1 cellular context compared by ENCODE assay signal in the genomic region with DNA sequence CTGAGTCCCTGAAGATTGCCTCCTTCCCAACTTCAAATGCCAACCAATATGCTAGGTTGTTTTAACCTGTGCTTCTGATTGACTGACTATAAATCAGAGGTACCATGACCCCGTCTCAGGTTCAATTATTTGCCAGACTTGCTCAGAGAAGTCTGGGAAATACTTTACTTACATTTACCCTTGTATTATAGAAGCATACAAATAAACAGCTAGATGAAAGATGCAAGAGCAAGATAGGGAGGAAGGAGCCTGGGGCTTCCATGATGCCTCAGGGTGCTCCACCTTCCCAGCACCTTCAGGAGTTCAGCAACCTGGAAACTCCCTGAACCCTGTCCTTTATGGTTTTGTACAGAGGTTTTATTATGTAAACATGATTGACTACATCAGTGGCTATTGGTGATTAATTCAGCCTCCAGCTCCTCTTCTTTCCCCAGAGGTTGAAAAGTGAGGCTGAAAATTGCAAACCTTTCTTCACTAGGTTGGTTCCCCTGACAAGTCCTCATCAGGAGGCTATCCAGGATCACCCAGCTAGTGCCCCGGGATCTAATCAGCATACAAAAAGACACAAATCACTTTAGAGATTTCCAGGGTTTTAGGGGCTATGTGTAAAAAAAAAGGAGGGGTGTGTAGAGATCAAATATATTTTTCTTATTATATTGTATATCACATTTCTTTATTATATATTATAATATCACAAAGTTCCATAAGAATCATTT.
TF ChIP-seq lines count a peak whose summit lies in the region.

No MANE protein-coding gene starts in this region.

TF ChIP-seq in H1, 55 proteins besides CTCF, POLR2A, EP300 and RAD21 (continued from another document):
- TF ChIP-seq, protein P1, sequence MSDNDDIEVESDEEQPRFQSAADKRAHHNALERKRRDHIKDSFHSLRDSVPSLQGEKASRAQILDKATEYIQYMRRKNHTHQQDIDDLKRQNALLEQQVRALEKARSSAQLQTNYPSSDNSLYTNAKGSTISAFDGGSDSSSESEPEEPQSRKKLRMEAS (IDR thresholded peaks at IDR 0.05) = no peak
- no peak for TF ChIP-seq RBBP5 (IDR thresholded peaks at IDR 0.05; ENCODE audit: borderline replicate concordance, low read depth, low read length)
- no peak for TF ChIP-seq HDAC6 (IDR thresholded peaks at IDR 0.05; ENCODE audit: low read depth, low read length)
- TF ChIP-seq EZH2 (IDR thresholded peaks at IDR 0.05; ENCODE audit: low read depth, low read length, severe bottlenecking) = no peak
- no peak for TF ChIP-seq JUND (IDR thresholded peaks at IDR 0.05; ENCODE audit: low read length)
- TF ChIP-seq CREB1 (IDR thresholded peaks at IDR 0.05) = no peak
- no peak for TF ChIP-seq TAF7 (optimal IDR thresholded peaks at IDR 0.05; ENCODE audit: borderline replicate concordance, low read depth, low read length)
- no peak for TF ChIP-seq SUZ12 (IDR thresholded peaks at IDR 0.05; ENCODE audit: low read length)
